1 cellular context compared by ENCODE assay signal in genomic region chr16:12267491-12267890, GRCh38.
TF ChIP-seq lines count a peak whose summit lies in the region.

No MANE protein-coding gene starts in this region.

TF ChIP-seq in HepG2, 621 proteins besides CTCF, POLR2A, EP300 and RAD21 (continued from another document):
- TF ChIP-seq AFF4 (CRISPR knock-in tag; IDR thresholded peaks at IDR 0.05): no peak
- TF ChIP-seq ZNF383 (CRISPR knock-in tag; IDR thresholded peaks at IDR 0.05; ENCODE audit: borderline replicate concordance): no peak
- no peak for TF ChIP-seq ZNF569 (CRISPR knock-in tag; IDR thresholded peaks at IDR 0.05; ENCODE audit: borderline replicate concordance)
- TF ChIP-seq NRL (CRISPR knock-in tag; IDR thresholded peaks at IDR 0.05; ENCODE audit: borderline replicate concordance): no peak
- no peak for TF ChIP-seq KLF6 (CRISPR knock-in tag; IDR thresholded peaks at IDR 0.05)
- no peak for TF ChIP-seq KDM5B (CRISPR knock-in tag; IDR thresholded peaks at IDR 0.05; ENCODE audit: borderline replicate concordance)
- no peak for TF ChIP-seq HDAC1 (CRISPR knock-in tag; IDR thresholded peaks at IDR 0.05)
- TF ChIP-seq GZF1 (CRISPR knock-in tag; IDR thresholded peaks at IDR 0.05): no peak
- TF ChIP-seq SYNCRIP (IDR thresholded peaks at IDR 0.05; ENCODE audit: insufficient read depth, low read depth, low read length): no peak
- no peak for TF ChIP-seq HNRNPK (IDR thresholded peaks at IDR 0.05; ENCODE audit: low read depth, low read length, poor library complexity, severe bottlenecking)
- TF ChIP-seq MYC (CRISPR knock-in tag; IDR thresholded peaks at IDR 0.05; ENCODE audit: borderline replicate concordance): no peak
TF ChIP-seq in HepG2: peak in this region for 55.
